In the genomic region with DNA sequence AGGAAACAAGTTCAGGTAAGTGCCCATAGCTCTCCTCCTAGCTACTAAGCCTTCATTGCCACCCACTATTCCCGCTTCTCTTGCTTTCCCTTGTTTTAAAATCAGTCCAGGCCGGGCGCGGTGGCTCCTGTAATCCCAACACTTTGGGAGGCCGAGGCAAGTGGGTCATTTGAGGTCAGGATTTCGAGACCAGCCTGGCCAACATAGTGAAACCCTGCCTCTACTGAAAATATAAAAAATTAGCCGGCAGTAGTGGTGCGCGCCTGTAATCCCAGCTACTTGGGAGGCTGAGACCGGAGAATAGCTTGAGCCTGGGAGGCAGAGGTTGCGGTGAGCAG, we compare ENCODE assay signal across 9 cellular contexts. TPM values are rescaled to one million over a fixed set of nuclear protein-coding genes. Genes with fewer than 3 reads are reported as not detected.
DNase-seq lines count a peak whose midpoint lies in the region; ATAC-seq and TF ChIP-seq lines count a peak whose summit lies in the region.
"Had no signal": no experiment of that assay in that cellular context is flagged by ENCODE, and none has a peak within 500 bp of the region (broad histone marks: within the 10 kb centered on the region; RNA-seq: fewer than 3 reads in every experiment).

No MANE protein-coding gene starts in this region.

- H2BK120ac ChIP-seq in mesendoderm (ENCODE audit: low read depth, low read length): no peak overlapping the region

- H3K4me1 Mint-ChIP-seq in activated T-cell treated with anti-CD3 and anti-CD28 coated beads, Interleukin-2, amount 50 U/mL, for 72 hours (ENCODE audit: low read depth): peaks cover 46% of the 10 kb centered on the region
- H3K4me1 Mint-ChIP-seq in type B pancreatic cell (ENCODE audit: unreplicated experiment): peaks cover 30% of the 10 kb centered on the region

- H3K27me3 ChIP-seq in mesendoderm (ENCODE audit: insufficient read depth, low read length, poor library complexity): no peaks in the 10 kb centered on the region

- H3K9me3 Mint-ChIP-seq in activated T-cell treated with anti-CD3 and anti-CD28 coated beads, Interleukin-2, amount 50 U/mL, for 72 hours: no peaks in the 10 kb centered on the region
- H3K9me3 Mint-ChIP-seq in type B pancreatic cell: no peaks in the 10 kb centered on the region

- H3K27ac Mint-ChIP-seq in activated T-cell treated with anti-CD3 and anti-CD28 coated beads, Interleukin-2, amount 50 U/mL, for 72 hours: no peak overlapping the region
- H3K27ac Mint-ChIP-seq in type B pancreatic cell: peak overlapping the region; percentile 96

- no peak overlapping the region for H3K4ac ChIP-seq in mesendoderm (ENCODE audit: low read depth, low read length)

- H3K23ac ChIP-seq in mesendoderm (ENCODE audit: low read length): no peak overlapping the region

- H3K9ac ChIP-seq in mesendoderm (ENCODE audit: low read length): no peak overlapping the region

- H3K27ac ChIP-seq in cingulate gyrus (ENCODE audit: low read depth, low read length): peak overlapping the region; percentile 62
- no peak overlapping the region for H3K27ac ChIP-seq in mesendoderm (ENCODE audit: low read depth, low read length)

- H3K4me2 ChIP-seq in mesendoderm (ENCODE audit: low read length): no peak overlapping the region

- no peak for TF ChIP-seq CTCF in type B pancreatic cell (conservative IDR thresholded peaks at IDR 0.05)

- no peak overlapping the region for H2BK5ac ChIP-seq in mesendoderm (ENCODE audit: low read length)

- peak overlapping the region; percentile 82 for H3K56ac ChIP-seq in mesendoderm (ENCODE audit: low read length)

- H3K36me3 ChIP-seq in mesendoderm (ENCODE audit: control insufficient read depth, insufficient read depth, low read length): no peaks in the 10 kb centered on the region

- H4K5ac ChIP-seq in mesendoderm (ENCODE audit: low read length): no peak overlapping the region

- H3K36me3 Mint-ChIP-seq in activated T-cell treated with anti-CD3 and anti-CD28 coated beads, Interleukin-2, amount 50 U/mL, for 72 hours (ENCODE audit: insufficient read depth in 2 of 2): peaks cover 1 to 2% of the 10 kb centered on the region in 2 donors
- no peaks in the 10 kb centered on the region for H3K36me3 Mint-ChIP-seq in type B pancreatic cell

- H4K8ac ChIP-seq in mesendoderm (ENCODE audit: low read depth, low read length): no peak overlapping the region

- peaks cover 4% of the 10 kb centered on the region for H3K79me2 ChIP-seq in mesendoderm (ENCODE audit: control insufficient read depth, insufficient read depth, low read length)

- H3K18ac ChIP-seq in mesendoderm (ENCODE audit: low read length): no peak overlapping the region

- H3K79me1 ChIP-seq in mesendoderm (ENCODE audit: low read length): no peaks in the 10 kb centered on the region

- H3K4me3 ChIP-seq in mesendoderm (ENCODE audit: low read length): no peak overlapping the region

- H3K27me3 Mint-ChIP-seq in activated T-cell treated with anti-CD3 and anti-CD28 coated beads, Interleukin-2, amount 50 U/mL, for 72 hours (ENCODE audit: low read depth): peaks cover 25% of the 10 kb centered on the region
- no peaks in the 10 kb centered on the region for H3K27me3 Mint-ChIP-seq in type B pancreatic cell

- peak overlapping the region; percentile 69 to 74 for H3K4me3 Mint-ChIP-seq in activated T-cell treated with anti-CD3 and anti-CD28 coated beads, Interleukin-2, amount 50 U/mL, for 72 hours
- H3K4me3 Mint-ChIP-seq in type B pancreatic cell: peak overlapping the region; percentile 95

- ATAC-seq in activated T-cell treated with anti-CD3 and anti-CD28 coated beads, Interleukin-2, amount 50 U/mL, for 72 hours (replicated peaks in 1 of 2): no peak
- ATAC-seq in HG02798 (IDR thresholded peaks at IDR 0.05; ENCODE audit: poor library complexity, unreplicated experiment): no peak

- H3K4me1 ChIP-seq in mesendoderm (ENCODE audit: control insufficient read depth, low read depth, low read length): peaks cover 2% of the 10 kb centered on the region

- H2AK5ac ChIP-seq in mesendoderm (ENCODE audit: low read length): no peak overlapping the region

- no peak for DNase-seq in activated T-cell treated with anti-CD3 and anti-CD28 coated beads, Interleukin-2, amount 50 U/mL, for 72 hours
- no peak for DNase-seq in activated T-cell treated with anti-CD3 and anti-CD28 coated beads, Interleukin-2, amount 50 U/mL, for 48 hours
- DNase-seq in mesendoderm: no peak
- DNase-seq in type B pancreatic cell (ENCODE audit: extremely low spot score, unreplicated experiment): no peak
- DNase-seq in activated gamma-delta T cell (lab: John Stamatoyannopoulos, UW): no peak
- DNase-seq in nucleus accumbens (lab: John Stamatoyannopoulos, UW): no peak
- DNase-seq: left colon had no signal

- no CpG with 5 or more reads among the region's 11 CpGs for WGBS in mesendoderm (ENCODE audit: extremely low coverage, insufficient coverage, low lambda C conversion rate)

- peak overlapping the region; percentile 14 for H2BK15ac ChIP-seq in mesendoderm (replicated peaks; ENCODE audit: low read depth)

RNA-seq across cellular contexts. Expression of gene CTTNBP2NL, which starts 4.4 kb away (rescaled TPM):
- total RNA-seq in activated T-cell treated with anti-CD3 and anti-CD28 coated beads, Interleukin-2, amount 50 U/mL, for 72 hours: 1 to 10 TPM; 3.6 to 4.6 TPM
- 12.2 TPM for polyA plus RNA-seq in mesendoderm (2013, experiment 1 of 2)
- 13.3 TPM for polyA plus RNA-seq in mesendoderm (2013, experiment 2 of 2)
- total RNA-seq in type B pancreatic cell (ENCODE audit: low replicate concordance): 47.9 and 77.4 TPM in 2 replicates
